16 cellular contexts compared by ENCODE assay signal in the genomic region with DNA sequence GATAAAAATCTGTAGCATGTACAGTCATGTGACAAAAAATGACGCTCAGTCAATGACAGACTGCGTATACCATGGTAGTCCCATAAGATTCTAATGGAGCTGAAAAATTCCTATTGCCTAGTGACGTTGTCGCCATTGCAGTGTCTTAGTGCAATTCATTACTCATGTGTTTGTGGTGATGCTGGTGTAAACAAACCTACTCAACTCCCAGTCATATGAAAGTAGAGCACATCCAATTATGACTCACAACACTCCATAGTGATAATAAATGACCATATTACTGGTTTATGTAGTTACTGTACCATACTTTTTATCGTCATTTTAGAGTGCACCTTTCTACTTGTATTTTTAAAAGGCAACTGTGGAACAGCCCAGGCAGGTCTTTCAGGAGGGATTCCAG. TPM values are rescaled to one million over a fixed set of nuclear protein-coding genes. Genes with fewer than 3 reads are reported as not detected.
A peak's percentile ranks its signal among the peaks of the same experiment; 100 is the strongest.
DNase-seq lines count a peak whose midpoint lies in the region; TF ChIP-seq lines count a peak whose summit lies in the region.
"Had no signal": no experiment of that assay in that cellular context is flagged by ENCODE, and none has a peak within 500 bp of the region (broad histone marks: within the 10 kb centered on the region; RNA-seq: fewer than 3 reads in every experiment).

No MANE protein-coding gene starts in this region.

- no peak overlapping the region for H3K4me2 ChIP-seq in H9 (ENCODE audit: insufficient read depth, insufficient read length, low read length)

- H3K27ac ChIP-seq in H9 (ENCODE audit: insufficient read length, low read depth, low read length): no peak overlapping the region
- H3K27ac ChIP-seq: cardiac muscle cell, Peyer's patch had no signal

- no peak overlapping the region for H2AFZ ChIP-seq in H9 (ENCODE audit: low read length)

- H4K5ac ChIP-seq in H9 (ENCODE audit: insufficient read length, low read depth, low read length): no peak overlapping the region

- no peaks in the 10 kb centered on the region for H3K4me1 ChIP-seq in H9 (ENCODE audit: insufficient read depth, low read length)
- H3K4me1 ChIP-seq: Peyer's patch had no signal

- H2BK20ac ChIP-seq in H9 (ENCODE audit: low read depth, low read length, poor library complexity, severe bottlenecking): no peak overlapping the region

- H4K91ac ChIP-seq in H9 (ENCODE audit: insufficient read length, low read depth, low read length): no peak overlapping the region

- peak overlapping the region; percentile 65; the same call in 1 of the 2 replicates for H3K27ac Mint-ChIP-seq in HFFc6
- H3K27ac Mint-ChIP-seq in H9: no peak overlapping the region
- no peak overlapping the region for H3K27ac Mint-ChIP-seq in type B pancreatic cell
- H3K27ac Mint-ChIP-seq: activated naive CD4-positive, alpha-beta T cell treated with anti-CD3 and anti-CD28 coated beads, Interleukin-2, amount 50 U/mL, for 72 hours; immature natural killer cell had no signal

- no peaks in the 10 kb centered on the region for H3K79me2 ChIP-seq in H9 (ENCODE audit: insufficient read depth, low read length)

- H3K14ac ChIP-seq in H9 (ENCODE audit: insufficient read depth, low read length): no peak overlapping the region

- no peak overlapping the region for H2BK12ac ChIP-seq in H9 (ENCODE audit: insufficient read length, low read depth, low read length)

- H3K9me3 Mint-ChIP-seq in HFFc6 (peaks cover under 1% of the 10 kb centered on the region; the same call in 1 of the 2 replicates), H9 (no peaks in the 10 kb centered on the region; a peak in 1 of 5 replicates), type B pancreatic cell (peaks cover under 1% of the 10 kb centered on the region)

- H3T11ph ChIP-seq in H9 (ENCODE audit: low read length): no peak overlapping the region

- no peak overlapping the region for H2BK120ac ChIP-seq in H9 (ENCODE audit: low read depth, low read length, poor library complexity, severe bottlenecking)

- H3K4me3 Mint-ChIP-seq in HFFc6 (no peak overlapping the region; the same call in 1 of the 2 replicates), H9 (no peak overlapping the region), type B pancreatic cell (no peak overlapping the region)
- H3K4me3 Mint-ChIP-seq: immature natural killer cell, neural crest cell had no signal

- no peaks in the 10 kb centered on the region for H3K23me2 ChIP-seq in H9 (ENCODE audit: insufficient read length, low read depth, low read length, poor library complexity, severe bottlenecking)

- no peak overlapping the region for H3K56ac ChIP-seq in H9 (ENCODE audit: insufficient read length, low read depth, low read length)

- H3K36me3 Mint-ChIP-seq in HFFc6 (ENCODE audit: low read depth): peaks cover 7% of the 10 kb centered on the region
- no peaks in the 10 kb centered on the region for H3K36me3 Mint-ChIP-seq in H9 (ENCODE audit: insufficient read depth in 1 of 3, low read depth in 3 of 3)
- H3K36me3 Mint-ChIP-seq in type B pancreatic cell: no peaks in the 10 kb centered on the region
- H3K36me3 Mint-ChIP-seq: activated naive CD4-positive, alpha-beta T cell treated with anti-CD3 and anti-CD28 coated beads, Interleukin-2, amount 50 U/mL, for 72 hours; immature natural killer cell had no signal

- no peaks in the 10 kb centered on the region for H4K20me1 ChIP-seq in H9 (ENCODE audit: control insufficient read depth, insufficient read depth, insufficient read length)

- H3K79me1 ChIP-seq in H9 (ENCODE audit: insufficient read depth, low read depth, low read length, poor library complexity, severe bottlenecking): no peaks in the 10 kb centered on the region

- no peak overlapping the region for H3K18ac ChIP-seq in H9 (ENCODE audit: insufficient read length, low read depth, low read length)

- H2AK5ac ChIP-seq in H9 (ENCODE audit: insufficient read length, low read length): no peak overlapping the region

- H2BK5ac ChIP-seq in H9 (ENCODE audit: insufficient read length, low read length): no peak overlapping the region

- no peak overlapping the region for H3K23ac ChIP-seq in H9 (ENCODE audit: insufficient read length, low read depth, low read length)

- no peaks in the 10 kb centered on the region for H3K27me3 ChIP-seq in H9 (ENCODE audit: insufficient read depth, low read length)
- H3K27me3 ChIP-seq: Peyer's patch had no signal

- no peak overlapping the region for H3K4ac ChIP-seq in H9 (ENCODE audit: low read depth, low read length)

- in situ Hi-C loops in Caki2 (cut with HindIII; ENCODE audit: low pct_unique_long_range_greater_than_20kb, low sequenced_read_pairs): no loop called here

- no CpG with 5 or more reads among the region's 5 CpGs for WGBS in H9 (ENCODE audit: extremely low coverage, insufficient read length, low lambda C conversion rate)

- H3K4me1 Mint-ChIP-seq in HFFc6 (ENCODE audit: low read depth): peaks cover 33% of the 10 kb centered on the region
- H3K4me1 Mint-ChIP-seq in H9: peaks cover 4% of the 10 kb centered on the region in 2 experiments; a peak in 3 of 4 replicates
- peaks cover 17% of the 10 kb centered on the region for H3K4me1 Mint-ChIP-seq in type B pancreatic cell (ENCODE audit: unreplicated experiment)
- H3K4me1 Mint-ChIP-seq: immature natural killer cell had no signal

- H3K9me3 ChIP-seq in H9 (ENCODE audit: control insufficient read depth, low read depth, low read length): no peaks in the 10 kb centered on the region
- H3K9me3 ChIP-seq: Peyer's patch had no signal

- no peak overlapping the region for H4K8ac ChIP-seq in H9 (replicated peaks; ENCODE audit: insufficient read length, low read depth, low read length)

- H3K27me3 Mint-ChIP-seq in HFFc6 (ENCODE audit: insufficient read depth) (no peaks in the 10 kb centered on the region; the same call in none of the 2 replicates), H9 (ENCODE audit: low read depth) (peaks cover 23% of the 10 kb centered on the region), type B pancreatic cell (no peaks in the 10 kb centered on the region)

- TF ChIP-seq CTCF in HFFc6 (IDR thresholded peaks at IDR 0.05): no peak
- no peak for TF ChIP-seq CTCF in H9 (conservative IDR thresholded peaks at IDR 0.05)
- no peak for TF ChIP-seq CTCF in type B pancreatic cell (conservative IDR thresholded peaks at IDR 0.05)

- no peak overlapping the region for H3K9ac ChIP-seq in H9 (ENCODE audit: extremely low read depth, insufficient read length, low read length)

- DNase-seq in Caki2 (ENCODE audit: low read depth) (peak; percentile 20), HFFc6 (peak; percentile 89), RPMI7951 (ENCODE audit: low read depth) (peak; percentile 71), fibroblast of the conjunctiva (ENCODE audit: low read depth) (peak; percentile 5), H9 (no peak), NCI-H1092 (lab: John Stamatoyannopoulos, UW) (no peak), D341Med (ENCODE audit: low spot score) (no peak), type B pancreatic cell (ENCODE audit: extremely low spot score, unreplicated experiment) (no peak)
- DNase-seq: activated CD4-positive, alpha-beta T cell treated with anti-CD3 and anti-CD28 coated beads for 1 hour; effector memory CD4-positive, alpha-beta T cell; immature natural killer cell; NCI-H2081; Peyer's patch had no signal

- H2BK15ac ChIP-seq in H9 (ENCODE audit: low read depth, low read length): no peak overlapping the region

RNA-seq across cellular contexts. Expression of a gene that starts 45.0 kb away (rescaled TPM):
- 2.1 and 4.2 TPM in 2 replicates for total RNA-seq in Caki2 (2014; rRNA removed; shearing (Covaris generic); ENCODE audit: low replicate concordance)
- 10 to 100 TPM; 64.1 to 89.0 (median 83.8) TPM for total RNA-seq in HFFc6 (2021; fragmentation: NEBNext Ultra II Directional; extraction: Animal tissue kit (Norgen Biotek cat#: 25700))
- total RNA-seq in RPMI7951 (2014; rRNA removed; shearing (Covaris generic)): 8.9 and 9.0 TPM in 2 replicates
- total RNA-seq in H9 (2021) (1.6 and 2.6 TPM in 2 replicates), type B pancreatic cell (ENCODE audit: low replicate concordance) (66.6 and 143 TPM in 2 replicates)
- total RNA-seq: cardiac muscle cell had no signal

Comparison
In these comparisons a context has a peak if more than half of its experiments do, and no peak if none do; other contexts are left out.
1. DNase-seq: peak in Caki2 (single experiment), HFFc6 (single experiment), RPMI7951 (single experiment) and fibroblast of the conjunctiva (single experiment); none in H9 (single experiment), NCI-H1092 (single experiment), D341Med (single experiment) and type B pancreatic cell (single experiment).